In genomic region chr2:143730950-143731254, GRCh38 we compare ENCODE assay signal across 10 cellular contexts.
DNase-seq lines count a peak whose midpoint lies in the region; ATAC-seq and TF ChIP-seq lines count a peak whose summit lies in the region.
"Had no signal": no experiment of that assay in that cellular context is flagged by ENCODE, and none has a peak within 500 bp of the region (broad histone marks: within the 10 kb centered on the region; RNA-seq: fewer than 3 reads in every experiment).

No MANE protein-coding gene starts in this region.

- TF ChIP-seq CTCF in dorsolateral prefrontal cortex (IDR thresholded peaks at IDR 0.05 in 54 of 56, conservative IDR thresholded peaks at IDR 0.05 in 2 of 56; ENCODE audit: low read depth in 1 of 56, partially characterized antibody in 56 of 56) = no peak

- intact Hi-C loops in dorsolateral prefrontal cortex (cut with DNase I) = no loop called here

- DNase-seq in activated T-cell treated with anti-CD3 and anti-CD28 coated beads, Interleukin-2, amount 50 U/mL, for 72 hours = no peak
- DNase-seq in activated T-cell treated with anti-CD3 and anti-CD28 coated beads, Interleukin-2, amount 50 U/mL, for 1 hour = no peak
- DNase-seq in stimulated activated naive CD8-positive, alpha-beta T cell treated with anti-CD3 and anti-CD28 coated beads, Interleukin-15, amount 100 ng/mL, for 72 hours = no peak
- DNase-seq in NCI-H526 treated with DMSO at 0.1 percent for 48 hours (lab: John Stamatoyannopoulos, UW) (no peak), DMS153 (lab: John Stamatoyannopoulos, UW) (no peak), dorsolateral prefrontal cortex (no peak)
- DNase-seq: NCI-H187 treated with DMSO at 0.1 percent for 48 hours had no signal

- ATAC-seq in activated T-cell treated with anti-CD3 and anti-CD28 coated beads, Interleukin-2, amount 50 U/mL, for 72 hours (replicated peaks in 1 of 2) = peak; percentile 10 to 27
- ATAC-seq in GM21737 (IDR thresholded peaks at IDR 0.05; ENCODE audit: unreplicated experiment) = peak; percentile 41
- ATAC-seq in HG03442 (IDR thresholded peaks at IDR 0.05; ENCODE audit: unreplicated experiment) = peak; percentile 43
- ATAC-seq in stimulated activated naive CD8-positive, alpha-beta T cell treated with anti-CD3 and anti-CD28 coated beads, Interleukin-15, amount 100 ng/mL, for 72 hours = peak; percentile 55

- H3K9me3 Mint-ChIP-seq in activated T-cell treated with anti-CD3 and anti-CD28 coated beads, Interleukin-2, amount 50 U/mL, for 72 hours = no peaks in the 10 kb centered on the region
- H3K9me3 Mint-ChIP-seq in stimulated activated naive CD8-positive, alpha-beta T cell treated with anti-CD3 and anti-CD28 coated beads, Interleukin-15, amount 100 ng/mL, for 72 hours = no peaks in the 10 kb centered on the region

- peaks cover 0 to 1% of the 10 kb centered on the region in 2 donors for H3K36me3 Mint-ChIP-seq in activated T-cell treated with anti-CD3 and anti-CD28 coated beads, Interleukin-2, amount 50 U/mL, for 72 hours (ENCODE audit: insufficient read depth in 2 of 2)

- no peak overlapping the region for H3K27ac ChIP-seq in dorsolateral prefrontal cortex
- H3K27ac ChIP-seq: SK-N-MC had no signal

- H3K4me3 ChIP-seq in dorsolateral prefrontal cortex = no peak overlapping the region
- H3K4me3 ChIP-seq: SK-N-MC had no signal

- no peak overlapping the region for H3K27ac Mint-ChIP-seq in activated T-cell treated with anti-CD3 and anti-CD28 coated beads, Interleukin-2, amount 50 U/mL, for 72 hours
- peak overlapping the region in 1 of 2 donors; percentile 73 for H3K27ac Mint-ChIP-seq in stimulated activated naive CD8-positive, alpha-beta T cell treated with anti-CD3 and anti-CD28 coated beads, Interleukin-15, amount 100 ng/mL, for 72 hours

- peaks cover 44% of the 10 kb centered on the region for H3K4me1 Mint-ChIP-seq in activated T-cell treated with anti-CD3 and anti-CD28 coated beads, Interleukin-2, amount 50 U/mL, for 72 hours (ENCODE audit: low read depth)
- H3K4me1 Mint-ChIP-seq in stimulated activated naive CD8-positive, alpha-beta T cell treated with anti-CD3 and anti-CD28 coated beads, Interleukin-15, amount 100 ng/mL, for 72 hours = peaks cover 35% of the 10 kb centered on the region

- peak overlapping the region in 1 of 2 donors; percentile 60 for H3K4me3 Mint-ChIP-seq in activated T-cell treated with anti-CD3 and anti-CD28 coated beads, Interleukin-2, amount 50 U/mL, for 72 hours
- no peak overlapping the region for H3K4me3 Mint-ChIP-seq in stimulated activated naive CD8-positive, alpha-beta T cell treated with anti-CD3 and anti-CD28 coated beads, Interleukin-15, amount 100 ng/mL, for 72 hours

- no peaks in the 10 kb centered on the region for H3K27me3 ChIP-seq in dorsolateral prefrontal cortex

- H3K27me3 Mint-ChIP-seq in activated T-cell treated with anti-CD3 and anti-CD28 coated beads, Interleukin-2, amount 50 U/mL, for 72 hours (ENCODE audit: low read depth) = no peaks in the 10 kb centered on the region
- H3K27me3 Mint-ChIP-seq in stimulated activated naive CD8-positive, alpha-beta T cell treated with anti-CD3 and anti-CD28 coated beads, Interleukin-15, amount 100 ng/mL, for 72 hours = no peaks in the 10 kb centered on the region
